In genomic region chr19:2302319-2303208, GRCh38 we compare ENCODE assay signal across 6 cellular contexts. TPM values are rescaled to one million over a fixed set of nuclear protein-coding genes. Genes with fewer than 3 reads are reported as not detected.
DNase-seq lines count a peak whose midpoint lies in the region; TF ChIP-seq lines count a peak whose summit lies in the region.

No MANE protein-coding gene starts in this region.

- TF ChIP-seq CTCF in fibroblast of pulmonary artery (IDR thresholded peaks at IDR 0.05; ENCODE audit: low read length, missing control alignments) (no peak), GM10248 (IDR thresholded peaks at IDR 0.05; ENCODE audit: control extremely low read depth, extremely low read depth, low read depth, missing control alignments) (no peak)

- no peaks in the 10 kb centered on the region for H3K79me1 ChIP-seq in trophoblast cell (ENCODE audit: low read length)

- H3K23ac ChIP-seq in trophoblast cell (ENCODE audit: low read length), result no peak overlapping the region

- no peak overlapping the region for H4K8ac ChIP-seq in trophoblast cell (ENCODE audit: low read depth, low read length)

- peak overlapping the region; percentile 1 for H3K4me3 ChIP-seq in NT2/D1 (ENCODE audit: insufficient read length, low read depth)
- H3K4me3 ChIP-seq in fibroblast of pulmonary artery (replicated peaks; ENCODE audit: low read depth, low read length), result no peak overlapping the region
- H3K4me3 ChIP-seq in trophoblast cell (ENCODE audit: low read depth, low read length), result no peak overlapping the region

- H3K79me2 ChIP-seq in trophoblast cell (ENCODE audit: control insufficient read depth, insufficient read depth, low read length, poor library complexity), result no peaks in the 10 kb centered on the region

- WGBS in trophoblast cell (ENCODE audit: extremely low coverage, insufficient coverage, insufficient read length), result no CpG with 5 or more reads among the region's 62 CpGs

- no peak overlapping the region for H2BK12ac ChIP-seq in trophoblast cell (ENCODE audit: low read length)

- peak overlapping the region; percentile 15 for H3K9ac ChIP-seq in NT2/D1 (ENCODE audit: insufficient read length, low read depth)
- H3K9ac ChIP-seq in trophoblast cell (ENCODE audit: low read length), result no peak overlapping the region

- peaks cover 15% of the 10 kb centered on the region for H3K27me3 ChIP-seq in NT2/D1 (ENCODE audit: insufficient read depth, insufficient read length)
- peaks cover 19% of the 10 kb centered on the region for H3K27me3 ChIP-seq in trophoblast cell (ENCODE audit: insufficient read depth, low read length)

- H2AK5ac ChIP-seq in trophoblast cell (ENCODE audit: low read length), result no peak overlapping the region

- H2BK5ac ChIP-seq in trophoblast cell (ENCODE audit: low read depth, low read length, poor library complexity), result no peak overlapping the region

- H3K14ac ChIP-seq in trophoblast cell (ENCODE audit: low read length), result no peak overlapping the region

- H3K18ac ChIP-seq in trophoblast cell (ENCODE audit: low read length), result no peak overlapping the region

- H4K12ac ChIP-seq in trophoblast cell (ENCODE audit: low read depth, low read length), result no peak overlapping the region

- CTCF ChIA-PET in GM10248 (lab: Yijun Ruan, JAX), result interaction anchor here (1.1 to 1.5 kb wide), 2 partner anchors 14 to 89 kb away, joined by 3 read pairs; no protein-coding TSS in a partner anchor

- H3K27ac ChIP-seq in trophoblast cell (ENCODE audit: low read depth, low read length), result no peak overlapping the region

- H4K91ac ChIP-seq in trophoblast cell (ENCODE audit: low read depth, low read length), result no peak overlapping the region

- no peaks in the 10 kb centered on the region for H3K9me3 ChIP-seq in NT2/D1 (ENCODE audit: insufficient read depth, low read length)
- H3K9me3 ChIP-seq in trophoblast cell (ENCODE audit: insufficient read depth, low read depth, low read length), result no peaks in the 10 kb centered on the region

- H3K36me3 ChIP-seq in NT2/D1 (ENCODE audit: insufficient read depth, insufficient read length, low read length) (no peaks in the 10 kb centered on the region), trophoblast cell (ENCODE audit: control insufficient read depth in 1 of 2, insufficient read depth in 2 of 2, low read length in 2 of 2) (no peaks in the 10 kb centered on the region)

- no peak overlapping the region for H2AFZ ChIP-seq in trophoblast cell (ENCODE audit: insufficient read depth, low read length, poor library complexity)

- POLR2A ChIA-PET in GM10248 (lab: Yijun Ruan, JAX), result interaction anchor here (0.6 to 1.0 kb wide), 3 partner anchors 15 to 151 kb away, joined by 3 to 5 read pairs (median 3); partner anchors contain the start of gene AP3D1

- H3K4me1 ChIP-seq in NT2/D1 (ENCODE audit: insufficient read depth, insufficient read length), result peaks cover 36% of the 10 kb centered on the region
- no peaks in the 10 kb centered on the region for H3K4me1 ChIP-seq in trophoblast cell (ENCODE audit: control insufficient read depth in 1 of 2, insufficient read depth in 2 of 2, low read length in 2 of 2)

- DNase-seq in NT2/D1 (ENCODE audit: low read depth, low spot score), result no peak
- peak; percentile 54 for DNase-seq in fibroblast of pulmonary artery (ENCODE audit: low read depth)
- peak in 1 of 2 donors; percentile 39 for DNase-seq in trophoblast cell
- no peak for DNase-seq in GM10248 (ENCODE audit: extremely low spot score)
- DNase-seq in NCI-H146 (lab: John Stamatoyannopoulos, UW), result no peak
- no peak for DNase-seq in NCI-H510A treated with DMSO at 0.1 percent for 48 hours (lab: John Stamatoyannopoulos, UW)

- no peak overlapping the region for H2BK120ac ChIP-seq in trophoblast cell (ENCODE audit: insufficient read depth, low read length, poor library complexity)

- H3K4ac ChIP-seq in trophoblast cell (ENCODE audit: low read depth, low read length), result no peak overlapping the region

- peak overlapping the region; percentile 23 for H3K4me2 ChIP-seq in trophoblast cell (ENCODE audit: low read length)

RNA-seq across cellular contexts. Expression of gene LINGO3, which starts 5.4 kb away (rescaled TPM):
- polyA plus RNA-seq in trophoblast cell (2013), result not detected in 2 replicates

RNA-seq across cellular contexts. Expression of gene PEAK3, which starts 20.6 kb away (rescaled TPM):
- 0.03 TPM in 2 replicates for polyA plus RNA-seq in trophoblast cell (2013)

RNA-seq across cellular contexts. Expression of gene LSM7, which starts 25.8 kb away (rescaled TPM):
- 193 and 208 TPM in 2 replicates for polyA plus RNA-seq in trophoblast cell (2013)

RNA-seq across cellular contexts. Expression of gene SPPL2B, which starts 25.9 kb away (rescaled TPM):
- polyA plus RNA-seq in trophoblast cell (2013), result 27.5 and 28.8 TPM in 2 replicates

RNA-seq across cellular contexts. Expression of gene JSRP1, which starts 46.3 kb away (rescaled TPM):
- polyA plus RNA-seq in trophoblast cell (2013), result 0.10 and 0.12 TPM in 2 replicates
